1 cellular context compared by ENCODE assay signal in the genomic region with DNA sequence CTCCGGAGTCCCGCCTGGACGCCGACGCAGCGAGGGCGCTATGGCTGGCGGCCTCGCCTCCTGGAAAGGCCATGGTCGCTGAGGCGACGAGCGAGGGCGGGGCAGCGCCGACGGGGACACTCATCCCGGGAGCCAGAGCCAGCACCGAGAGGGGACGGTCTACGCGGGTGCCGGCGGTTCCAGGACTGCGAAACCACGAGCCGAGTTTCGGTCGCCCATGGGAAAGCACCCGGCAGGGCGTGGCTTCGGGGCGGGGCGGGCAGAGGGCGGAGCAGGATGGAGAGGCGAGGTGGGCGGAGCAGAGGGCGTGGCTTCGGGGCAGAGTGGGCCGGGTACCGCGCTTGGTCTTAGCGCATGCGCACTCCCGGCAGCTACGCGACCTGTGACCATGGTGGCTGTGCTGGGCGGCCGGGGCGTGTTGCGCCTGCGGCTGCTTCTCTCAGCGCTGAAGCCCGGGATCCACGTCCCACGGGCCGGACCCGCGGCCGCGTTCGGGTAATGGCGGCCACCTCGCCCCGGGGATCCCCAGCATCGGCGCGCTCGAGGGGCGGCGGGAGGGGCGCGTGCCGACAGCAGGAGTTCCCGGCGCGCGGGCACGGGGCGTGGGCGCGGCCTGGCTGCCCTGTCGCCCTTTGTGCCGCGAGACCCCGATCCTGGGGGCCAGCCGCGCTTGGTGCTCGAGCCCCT.
TF ChIP-seq lines count a peak whose summit lies in the region.

Gene BPHL (plus strand): TSS at position 359 of the 687 bp plus-strand sequence. CDS start 30 bp downstream, at position 389.

TF ChIP-seq in HepG2, 621 proteins besides CTCF, POLR2A, EP300 and RAD21 (continued from another document and continues in another):
- TF ChIP-seq, protein P1, sequence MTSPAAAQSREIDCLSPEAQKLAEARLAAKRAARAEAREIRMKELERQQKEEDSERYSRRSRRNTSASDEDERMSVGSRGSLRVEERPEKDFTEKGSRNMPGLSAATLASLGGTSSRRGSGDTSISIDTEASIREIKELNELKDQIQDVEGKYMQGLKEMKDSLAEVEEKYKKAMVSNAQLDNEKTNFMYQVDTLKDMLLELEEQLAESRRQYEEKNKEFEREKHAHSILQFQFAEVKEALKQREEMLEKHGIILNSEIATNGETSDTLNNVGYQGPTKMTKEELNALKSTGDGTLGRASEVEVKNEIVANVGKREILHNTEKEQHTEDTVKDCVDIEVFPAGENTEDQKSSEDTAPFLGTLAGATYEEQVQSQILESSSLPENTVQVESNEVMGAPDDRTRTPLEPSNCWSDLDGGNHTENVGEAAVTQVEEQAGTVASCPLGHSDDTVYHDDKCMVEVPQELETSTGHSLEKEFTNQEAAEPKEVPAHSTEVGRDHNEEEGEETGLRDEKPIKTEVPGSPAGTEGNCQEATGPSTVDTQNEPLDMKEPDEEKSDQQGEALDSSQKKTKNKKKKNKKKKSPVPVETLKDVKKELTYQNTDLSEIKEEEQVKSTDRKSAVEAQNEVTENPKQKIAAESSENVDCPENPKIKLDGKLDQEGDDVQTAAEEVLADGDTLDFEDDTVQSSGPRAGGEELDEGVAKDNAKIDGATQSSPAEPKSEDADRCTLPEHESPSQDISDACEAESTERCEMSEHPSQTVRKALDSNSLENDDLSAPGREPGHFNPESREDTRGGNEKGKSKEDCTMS (CRISPR knock-in tag; conservative IDR thresholded peaks at IDR 0.05): no peak; the same call in 1 of the 2 replicates
- TF ChIP-seq ZNF782 (CRISPR knock-in tag; IDR thresholded peaks at IDR 0.05; ENCODE audit: borderline replicate concordance) (peak; percentile 84), HIC2 (CRISPR knock-in tag; IDR thresholded peaks at IDR 0.05; ENCODE audit: low read depth) (no peak; the same call in none of the 2 replicates), ZFP90 (CRISPR knock-in tag; IDR thresholded peaks at IDR 0.05; ENCODE audit: borderline replicate concordance) (peak; percentile 63; the same call in 1 of the 2 replicates), ZNF383 (CRISPR knock-in tag; IDR thresholded peaks at IDR 0.05; ENCODE audit: borderline replicate concordance) (peak; percentile 100), POLR2AphosphoS2 (IDR thresholded peaks at IDR 0.05; ENCODE audit: low read depth, low read length) (peak; percentile 10; the same call in 1 of the 2 replicates), ZNF737 (CRISPR knock-in tag; IDR thresholded peaks at IDR 0.05; ENCODE audit: borderline replicate concordance) (no peak), CSRNP2 (CRISPR knock-in tag; conservative IDR thresholded peaks at IDR 0.05; ENCODE audit: low read depth) (no peak), KDM5B (CRISPR knock-in tag; IDR thresholded peaks at IDR 0.05; ENCODE audit: borderline replicate concordance) (peak; percentile 88; the same call in 1 of the 2 replicates), TFAP4 (IDR thresholded peaks at IDR 0.05; ENCODE audit: borderline replicate concordance, low read depth) (no peak), ZNF878 (CRISPR knock-in tag; IDR thresholded peaks at IDR 0.05) (no peak), HDAC6 (IDR thresholded peaks at IDR 0.05; ENCODE audit: low read depth, low read length) (no peak), ZNF530 (CRISPR knock-in tag; IDR thresholded peaks at IDR 0.05; ENCODE audit: low read depth) (no peak), MEF2D (CRISPR knock-in tag; IDR thresholded peaks at IDR 0.05) (peak; percentile 83), ESRRA (CRISPR knock-in tag; IDR thresholded peaks at IDR 0.05; ENCODE audit: low read depth) (peak; percentile 91), GMEB1 (CRISPR knock-in tag; IDR thresholded peaks at IDR 0.05; ENCODE audit: borderline replicate concordance) (peak; percentile 85; the same call in 1 of the 2 replicates), KDM4B (CRISPR knock-in tag; IDR thresholded peaks at IDR 0.05) (peak; percentile 94; the same call in 1 of the 2 replicates), ZNF614 (CRISPR knock-in tag; IDR thresholded peaks at IDR 0.05; ENCODE audit: borderline replicate concordance) (peak; percentile 92; the same call in 1 of the 2 replicates), CREM (IDR thresholded peaks at IDR 0.05) (no peak), CREM (CRISPR knock-in tag; IDR thresholded peaks at IDR 0.05) (peak; percentile 12; the same call in 1 of the 2 replicates), ZSCAN21 (CRISPR knock-in tag; IDR thresholded peaks at IDR 0.05; ENCODE audit: borderline replicate concordance) (peak; percentile 96), RXRB (CRISPR knock-in tag; IDR thresholded peaks at IDR 0.05; ENCODE audit: borderline replicate concordance) (peak; percentile 56; the same call in 1 of the 2 replicates), RBAK (CRISPR knock-in tag; IDR thresholded peaks at IDR 0.05) (0 out of 2 replicates have a peak, but pooled peaks have one; percentile 57), ZNF879 (CRISPR knock-in tag; IDR thresholded peaks at IDR 0.05) (peak; percentile 89; the same call in 1 of the 2 replicates), NFE2 (CRISPR knock-in tag; IDR thresholded peaks at IDR 0.05) (no peak), SP5 (CRISPR knock-in tag; IDR thresholded peaks at IDR 0.05; ENCODE audit: borderline replicate concordance, low read depth) (peak; percentile 97), ZNF550 (CRISPR knock-in tag; IDR thresholded peaks at IDR 0.05; ENCODE audit: borderline replicate concordance) (no peak), LCORL (IDR thresholded peaks at IDR 0.05) (no peak), LCORL (CRISPR knock-in tag; IDR thresholded peaks at IDR 0.05) (peak; percentile 89), GFI1 (CRISPR knock-in tag; IDR thresholded peaks at IDR 0.05; ENCODE audit: borderline replicate concordance) (0 out of 2 replicates have a peak, but pooled peaks have one; percentile 19), ZNF282 (IDR thresholded peaks at IDR 0.05; ENCODE audit: partially characterized antibody) (no peak), ZNF766 (CRISPR knock-in tag; IDR thresholded peaks at IDR 0.05; ENCODE audit: borderline replicate concordance) (peak; percentile 85), SMARCC2 (IDR thresholded peaks at IDR 0.05) (no peak), CSRNP1 (CRISPR knock-in tag; IDR thresholded peaks at IDR 0.05) (peak; percentile 90), ZNF335 (CRISPR knock-in tag; IDR thresholded peaks at IDR 0.05) (peak; percentile 79; the same call in 1 of the 2 replicates), ZNF598 (CRISPR knock-in tag; IDR thresholded peaks at IDR 0.05; ENCODE audit: borderline replicate concordance) (peak; percentile 97), NFE2L2 (IDR thresholded peaks at IDR 0.05; ENCODE audit: low read length) (no peak), NPAS2 (CRISPR knock-in tag; IDR thresholded peaks at IDR 0.05; ENCODE audit: borderline replicate concordance) (no peak), ZBTB7A (CRISPR knock-in tag; IDR thresholded peaks at IDR 0.05) (peak; percentile 92; the same call in 1 of the 2 replicates), ZNF264 (CRISPR knock-in tag; IDR thresholded peaks at IDR 0.05) (peak; percentile 55; the same call in 1 of the 2 replicates), ZMYM3 (CRISPR knock-in tag; IDR thresholded peaks at IDR 0.05) (peak; percentile 74; the same call in 1 of the 2 replicates), CC2D1A (CRISPR knock-in tag; IDR thresholded peaks at IDR 0.05) (no peak), MTA3 (CRISPR knock-in tag; IDR thresholded peaks at IDR 0.05) (no peak), FOSL2 (CRISPR knock-in tag; IDR thresholded peaks at IDR 0.05) (peak; percentile 48), PCBP2 (optimal IDR thresholded peaks at IDR 0.05; ENCODE audit: low read depth, low read length, poor library complexity, severe bottlenecking) (no peak), XRCC5 (optimal IDR thresholded peaks at IDR 0.05; ENCODE audit: low read length) (peak; percentile 88)
- TF ChIP-seq, protein P2, sequence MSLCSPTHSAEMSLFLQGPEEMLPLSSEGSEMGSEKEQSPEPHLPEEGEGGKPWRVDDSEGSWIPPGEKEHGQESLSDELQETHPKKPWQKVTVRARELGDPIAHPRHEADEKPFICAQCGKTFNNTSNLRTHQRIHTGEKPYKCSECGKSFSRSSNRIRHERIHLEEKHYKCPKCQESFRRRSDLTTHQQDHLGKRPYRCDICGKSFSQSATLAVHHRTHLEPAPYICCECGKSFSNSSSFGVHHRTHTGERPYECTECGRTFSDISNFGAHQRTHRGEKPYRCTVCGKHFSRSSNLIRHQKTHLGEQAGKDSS (CRISPR knock-in tag; IDR thresholded peaks at IDR 0.05; ENCODE audit: borderline replicate concordance, low read depth): peak; percentile 93; the same call in 1 of the 2 replicates
- TF ChIP-seq, protein P3, sequence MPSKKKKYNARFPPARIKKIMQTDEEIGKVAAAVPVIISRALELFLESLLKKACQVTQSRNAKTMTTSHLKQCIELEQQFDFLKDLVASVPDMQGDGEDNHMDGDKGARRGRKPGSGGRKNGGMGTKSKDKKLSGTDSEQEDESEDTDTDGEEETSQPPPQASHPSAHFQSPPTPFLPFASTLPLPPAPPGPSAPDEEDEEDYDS (CRISPR knock-in tag; IDR thresholded peaks at IDR 0.05): peak; percentile 95
- TF ChIP-seq, protein P4, sequence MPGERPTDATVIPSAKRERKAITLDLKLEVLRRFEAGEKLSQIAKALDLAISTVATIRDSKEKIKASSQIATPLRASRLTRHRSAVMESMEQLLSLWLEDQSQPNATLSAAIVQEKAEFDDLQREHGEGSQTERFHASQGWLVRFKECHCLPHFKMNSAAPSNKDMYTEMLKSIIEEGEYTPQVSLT (CRISPR knock-in tag; IDR thresholded peaks at IDR 0.05; ENCODE audit: borderline replicate concordance, low read depth): no peak; the same call in 1 of the 2 replicates
